24 cellular contexts compared by ENCODE assay signal in genomic region chr11:66187453-66187852, GRCh38.
DNase-seq lines count a peak whose midpoint lies in the region; ATAC-seq, FAIRE-seq and TF ChIP-seq lines count a peak whose summit lies in the region.
"Had no signal": no experiment of that assay in that cellular context is flagged by ENCODE, and none has a peak within 500 bp of the region (broad histone marks: within the 10 kb centered on the region; RNA-seq: fewer than 3 reads in every experiment).

No MANE protein-coding gene starts in this region.

- WGBS in K562 (ENCODE audit: insufficient coverage, low coverage, missing lambda C conversion rate): 78% methylated on average over 4 of the region's 4 CpGs
- 97 to 98% methylated on average over 4 of the region's 4 CpGs for WGBS in lower leg skin, 2 donors

- no peak for TF ChIP-seq EP300 in K562 (IDR thresholded peaks at IDR 0.05; ENCODE audit: low read length)

- no peaks in the 10 kb centered on the region; the same call in 2 of the 3 replicates for H3K79me2 ChIP-seq in K562 (ENCODE audit: control insufficient read depth, insufficient read depth, low read length)

- H3K27ac Mint-ChIP-seq in natural killer cell: peak overlapping the region; percentile 2 to 9
- no peak overlapping the region for H3K27ac Mint-ChIP-seq in natural killer cell treated with Interleukin-12 subunit alpha and Interleukin-12 subunit beta and Interleukin-15 and Interleukin-18, amount 100 ng/mL, for 72 hours
- H3K27ac Mint-ChIP-seq in mesothelial cell of epicardium: no peak overlapping the region
- H3K27ac Mint-ChIP-seq: CD14-positive monocyte had no signal

- H3K9me3 ChIP-seq in HEK293 (ENCODE audit: control insufficient read depth, insufficient read depth, low read depth, low read length): no peaks in the 10 kb centered on the region
- no peaks in the 10 kb centered on the region for H3K9me3 ChIP-seq in K562 (replicated peaks; ENCODE audit: control insufficient read depth, insufficient read depth, low read depth, low read length)

- H2AFZ ChIP-seq in K562 (ENCODE audit: low read depth, low read length): no peak overlapping the region

- H3K4me3 Mint-ChIP-seq in natural killer cell: no peak overlapping the region
- H3K4me3 Mint-ChIP-seq in natural killer cell treated with Interleukin-12 subunit alpha and Interleukin-12 subunit beta and Interleukin-15 and Interleukin-18, amount 100 ng/mL, for 72 hours: no peak overlapping the region
- no peak overlapping the region for H3K4me3 Mint-ChIP-seq in mesothelial cell of epicardium
- H3K4me3 Mint-ChIP-seq: CD14-positive monocyte; CD4-positive, alpha-beta memory T cell had no signal

- peaks cover 6% of the 10 kb centered on the region; the same call in 1 of the 2 replicates for H4K20me1 ChIP-seq in K562 (replicated peaks; ENCODE audit: control insufficient read depth, insufficient read depth, low read length)

- H3K9me3 Mint-ChIP-seq in natural killer cell: no peaks in the 10 kb centered on the region
- H3K9me3 Mint-ChIP-seq in natural killer cell treated with Interleukin-12 subunit alpha and Interleukin-12 subunit beta and Interleukin-15 and Interleukin-18, amount 100 ng/mL, for 72 hours: no peaks in the 10 kb centered on the region
- H3K9me3 Mint-ChIP-seq in mesothelial cell of epicardium: peaks cover 20% of the 10 kb centered on the region
- H3K9me3 Mint-ChIP-seq: CD14-positive monocyte; CD4-positive, CD25-positive, alpha-beta regulatory T cell had no signal

- TF ChIP-seq CTCF in natural killer cell (IDR thresholded peaks at IDR 0.05) (no peak), HEK293 (tag by site-specific recombination; IDR thresholded peaks at IDR 0.05) (no peak), K562 (IDR thresholded peaks at IDR 0.05 in 2 of 3, conservative IDR thresholded peaks at IDR 0.05 in 1 of 3; ENCODE audit: insufficient read depth in 2 of 3, low read depth in 1 of 3, low read length in 3 of 3) (no peak), mesothelial cell of epicardium (IDR thresholded peaks at IDR 0.05; ENCODE audit: unreplicated experiment) (no peak), lower leg skin (IDR thresholded peaks at IDR 0.05) (no peak)

- no TSS peak for BruUV-seq in K562 (replicated peaks; lab: Mats Ljungman, UMichigan)

- H3K27ac ChIP-seq in HEK293 (ENCODE audit: extremely low read depth, low read depth, low read length) (no peak overlapping the region), K562 (ENCODE audit: extremely low read depth, low read depth, low read length) (no peak overlapping the region)
- H3K27ac ChIP-seq: BLaER1 had no signal

- H3K36me3 Mint-ChIP-seq in natural killer cell: no peaks in the 10 kb centered on the region
- no peaks in the 10 kb centered on the region for H3K36me3 Mint-ChIP-seq in natural killer cell treated with Interleukin-12 subunit alpha and Interleukin-12 subunit beta and Interleukin-15 and Interleukin-18, amount 100 ng/mL, for 72 hours
- peaks cover 13% of the 10 kb centered on the region for H3K36me3 Mint-ChIP-seq in mesothelial cell of epicardium

- intact Hi-C loops in natural killer cell (cut with micrococcal nuclease): no loop called here
- intact Hi-C loops in K562 (cut with micrococcal nuclease): no loop called here
- intact Hi-C loops in lower leg skin (cut with DNase I; ENCODE audit: low total_unique reads): no loop called here

- H3K4me3 ChIP-seq in HEK293 (ENCODE audit: low read depth, low read length): no peak overlapping the region
- no peak overlapping the region for H3K4me3 ChIP-seq in K562
- H3K4me3 ChIP-seq in lower leg skin (ENCODE audit: low read depth, poor library complexity, severe bottlenecking): no peak overlapping the region
- H3K4me3 ChIP-seq: BLaER1 had no signal

- ATAC-seq in natural killer cell (no peak), K562 (no peak)
- ATAC-seq in natural killer cell treated with Interleukin-12 subunit alpha and Interleukin-12 subunit beta and Interleukin-15 and Interleukin-18, amount 100 ng/mL, for 72 hours: no peak

- TF ChIP-seq POLR2A in K562 (conservative IDR thresholded peaks at IDR 0.05) (no peak), lower leg skin (IDR thresholded peaks at IDR 0.05) (no peak), GM12891 (IDR thresholded peaks at IDR 0.05; ENCODE audit: low read depth, low read length) (no peak)

- H3K4me2 ChIP-seq in K562 (ENCODE audit: insufficient read depth, low read length): no peak overlapping the region
- H3K4me2 ChIP-seq: BLaER1 had no signal

- in situ Hi-C loops in K562 (cut with MboI): no loop called here

- FAIRE-seq in K562 (lab: Jason Lieb, UNC) (no peak), GM12891 (lab: Jason Lieb, UNC) (no peak)
- FAIRE-seq: A204.1, D721Med, G401.6, GM12892, GM18507 had no signal

- POLR2A ChIA-PET in HEK293 (lab: Yijun Ruan, JAX): no interaction called here
- POLR2A ChIA-PET in K562 (lab: Yijun Ruan, JAX): no interaction called here

- H3K4me1 ChIP-seq in HEK293 (ENCODE audit: control insufficient read depth, insufficient read depth, low read length) (no peaks in the 10 kb centered on the region), K562 (replicated peaks in 1 of 2; ENCODE audit: control insufficient read depth in 2 of 2, insufficient read depth in 2 of 2, low read length in 2 of 2) (peaks cover 7 to 19% of the 10 kb centered on the region in 2 experiments; a peak in 4 of 5 replicates)
- H3K4me1 ChIP-seq: BE2C had no signal

- no peaks in the 10 kb centered on the region; a peak in 1 of 5 replicates for H3K27me3 ChIP-seq in K562 (ENCODE audit: control insufficient read depth in 2 of 2, insufficient read depth in 2 of 2, low read length in 2 of 2)
- H3K27me3 ChIP-seq: BE2C, BLaER1 had no signal

- H3K36me3 ChIP-seq in HEK293 (ENCODE audit: control insufficient read depth in 2 of 2, insufficient read depth in 1 of 2, low read length in 2 of 2) (no peaks in the 10 kb centered on the region), K562 (ENCODE audit: control insufficient read depth, insufficient read depth, low read length) (no peaks in the 10 kb centered on the region; the same call in 2 of the 3 replicates)
- H3K36me3 ChIP-seq: BE2C had no signal

- H3K9me1 ChIP-seq in K562 (ENCODE audit: control insufficient read depth, insufficient read depth, low read length): peaks cover 3% of the 10 kb centered on the region

- no peak for TF ChIP-seq RAD21 in K562 (CRISPR knock-in tag; conservative IDR thresholded peaks at IDR 0.05 in 1 of 2, IDR thresholded peaks at IDR 0.05 in 1 of 2)

- H3K4me1 Mint-ChIP-seq in natural killer cell (peaks cover 61 to 64% of the 10 kb centered on the region in 2 donors), mesothelial cell of epicardium (peaks cover 24% of the 10 kb centered on the region)
- H3K4me1 Mint-ChIP-seq in natural killer cell treated with Interleukin-12 subunit alpha and Interleukin-12 subunit beta and Interleukin-15 and Interleukin-18, amount 100 ng/mL, for 72 hours (ENCODE audit: low read depth in 2 of 2): peaks cover 29 to 39% of the 10 kb centered on the region in 2 donors

- no peaks in the 10 kb centered on the region for H3K27me3 Mint-ChIP-seq in natural killer cell (ENCODE audit: low read depth in 2 of 2)
- H3K27me3 Mint-ChIP-seq in natural killer cell treated with Interleukin-12 subunit alpha and Interleukin-12 subunit beta and Interleukin-15 and Interleukin-18, amount 100 ng/mL, for 72 hours: no peaks in the 10 kb centered on the region
- H3K27me3 Mint-ChIP-seq in mesothelial cell of epicardium (ENCODE audit: low read depth): no peaks in the 10 kb centered on the region
- H3K27me3 Mint-ChIP-seq: CD4-positive, alpha-beta memory T cell; CD4-positive, CD25-positive, alpha-beta regulatory T cell had no signal

- CTCF ChIA-PET in HEK293 (lab: Yijun Ruan, JAX): interaction anchor here (1.8 kb wide), 1 partner anchor 35 kb away, joined by 7 read pairs; no protein-coding TSS in a partner anchor
- CTCF ChIA-PET in K562 (lab: Yijun Ruan, JAX; ENCODE audit: low intra/inter-chr PET ratio): no interaction called here

- no peak overlapping the region for H3K9ac ChIP-seq in K562 (ENCODE audit: insufficient read depth in 1 of 2, low read depth in 2 of 2, low read length in 2 of 2)
- H3K9ac ChIP-seq: BLaER1 had no signal

- DNase-seq in natural killer cell: no peak
- no peak for DNase-seq in natural killer cell treated with Interleukin-12 subunit alpha and Interleukin-12 subunit beta and Interleukin-15 and Interleukin-18, amount 100 ng/mL, for 72 hours (ENCODE audit: low spot score)
- no peak for DNase-seq in K562 (ENCODE audit: extremely low read depth in 1 of 4, low spot score in 3 of 4)
- DNase-seq in mesothelial cell of epicardium (ENCODE audit: low spot score in 2 of 2, unreplicated experiment in 2 of 2): no peak
- DNase-seq in lower leg skin (ENCODE audit: low spot score in 2 of 2): no peak
- no peak for DNase-seq in GM12891 (ENCODE audit: insufficient read length, low spot score)
- DNase-seq: 8988T; ACHN; BE2C; C1 segment of cervical spinal cord; Caco-2; Calu3; CD4-positive, alpha-beta memory T cell; CD4-positive, CD25-positive, alpha-beta regulatory T cell; DMS79 treated with DMSO at 0.1 percent for 48 hours; GF-D8 had no signal

TF ChIP-seq in K562, 482 proteins besides CTCF, POLR2A, EP300 and RAD21:
- TF ChIP-seq BMI1 (IDR thresholded peaks at IDR 0.05; ENCODE audit: low read length) (no peak), ZNF696 (CRISPR knock-in tag; conservative IDR thresholded peaks at IDR 0.05) (no peak), NCOA6 (IDR thresholded peaks at IDR 0.05) (no peak), XRCC3 (IDR thresholded peaks at IDR 0.05) (no peak), ZC3H4 (CRISPR knock-in tag; IDR thresholded peaks at IDR 0.05; ENCODE audit: borderline replicate concordance) (no peak), ZSCAN29 (IDR thresholded peaks at IDR 0.05) (no peak), ZNF146 (CRISPR knock-in tag; IDR thresholded peaks at IDR 0.05; ENCODE audit: unreplicated experiment) (peak; percentile 73)
TF ChIP-seq in K562: peak in this region for 1.

TF ChIP-seq in GM12891, 5 proteins besides CTCF, POLR2A, EP300 and RAD21:
- TF ChIP-seq PAX5 (IDR thresholded peaks at IDR 0.05; ENCODE audit: insufficient read depth, low read length, severe bottlenecking) (no peak), POU2F2 (IDR thresholded peaks at IDR 0.05; ENCODE audit: low read depth, low read length) (no peak), POLR2AphosphoS5 (IDR thresholded peaks at IDR 0.05; ENCODE audit: low read depth, low read length) (no peak), TAF1 (IDR thresholded peaks at IDR 0.05; ENCODE audit: low read depth, low read length) (no peak), SPI1 (IDR thresholded peaks at IDR 0.05; ENCODE audit: low read depth, low read length) (no peak)

Comparison
In these comparisons a context has a peak if more than half of its experiments do, and no peak if none do; other contexts are left out.
1. H3K27ac Mint-ChIP-seq: peak in natural killer cell (2 of 2); none in natural killer cell treated with Interleukin-12 subunit alpha and Interleukin-12 subunit beta and Interleukin-15 and Interleukin-18, amount 100 ng/mL, for 72 hours (0 of 2) and mesothelial cell of epicardium (single experiment).